Comparison of ENCODE assay signal across 2 cellular contexts in the genomic region with DNA sequence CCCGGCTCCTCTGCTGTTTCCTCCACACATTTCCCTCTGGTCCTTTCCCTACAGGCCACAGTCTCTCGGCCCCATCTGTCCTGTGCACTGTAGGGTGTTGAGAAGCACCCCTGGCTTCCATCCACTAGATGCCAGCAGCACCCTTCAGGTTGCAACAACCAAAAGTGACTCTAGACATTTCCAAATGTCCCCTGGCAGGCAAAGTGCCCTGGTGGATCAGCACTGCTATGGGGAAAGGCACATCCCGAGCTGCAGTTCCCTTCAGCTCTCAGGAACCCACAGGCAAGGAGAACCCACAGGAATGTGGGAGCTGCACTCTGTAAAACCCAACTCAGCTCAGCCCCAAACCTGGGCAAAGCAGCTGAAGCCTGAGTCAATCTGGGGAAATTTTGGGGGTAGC.
TF ChIP-seq lines count a peak whose summit lies in the region.

No MANE protein-coding gene starts in this region.

TF ChIP-seq in HepG2, 621 proteins besides CTCF, POLR2A, EP300 and RAD21 (continued from another document):
- TF ChIP-seq ZNF792 (CRISPR knock-in tag; IDR thresholded peaks at IDR 0.05), result no peak
- TF ChIP-seq ZFP41 (CRISPR knock-in tag; IDR thresholded peaks at IDR 0.05; ENCODE audit: borderline replicate concordance), result no peak
TF ChIP-seq in HepG2: peak in this region for 0.

TF ChIP-seq in SK-N-SH, 30 proteins besides CTCF, POLR2A, EP300 and RAD21 (continued from another document):
- TF ChIP-seq, protein P1, sequence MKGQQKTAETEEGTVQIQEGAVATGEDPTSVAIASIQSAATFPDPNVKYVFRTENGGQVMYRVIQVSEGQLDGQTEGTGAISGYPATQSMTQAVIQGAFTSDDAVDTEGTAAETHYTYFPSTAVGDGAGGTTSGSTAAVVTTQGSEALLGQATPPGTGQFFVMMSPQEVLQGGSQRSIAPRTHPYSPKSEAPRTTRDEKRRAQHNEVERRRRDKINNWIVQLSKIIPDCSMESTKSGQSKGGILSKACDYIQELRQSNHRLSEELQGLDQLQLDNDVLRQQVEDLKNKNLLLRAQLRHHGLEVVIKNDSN (IDR thresholded peaks at IDR 0.05; ENCODE audit: borderline replicate concordance, low read depth), result no peak
- TF ChIP-seq, protein P2, sequence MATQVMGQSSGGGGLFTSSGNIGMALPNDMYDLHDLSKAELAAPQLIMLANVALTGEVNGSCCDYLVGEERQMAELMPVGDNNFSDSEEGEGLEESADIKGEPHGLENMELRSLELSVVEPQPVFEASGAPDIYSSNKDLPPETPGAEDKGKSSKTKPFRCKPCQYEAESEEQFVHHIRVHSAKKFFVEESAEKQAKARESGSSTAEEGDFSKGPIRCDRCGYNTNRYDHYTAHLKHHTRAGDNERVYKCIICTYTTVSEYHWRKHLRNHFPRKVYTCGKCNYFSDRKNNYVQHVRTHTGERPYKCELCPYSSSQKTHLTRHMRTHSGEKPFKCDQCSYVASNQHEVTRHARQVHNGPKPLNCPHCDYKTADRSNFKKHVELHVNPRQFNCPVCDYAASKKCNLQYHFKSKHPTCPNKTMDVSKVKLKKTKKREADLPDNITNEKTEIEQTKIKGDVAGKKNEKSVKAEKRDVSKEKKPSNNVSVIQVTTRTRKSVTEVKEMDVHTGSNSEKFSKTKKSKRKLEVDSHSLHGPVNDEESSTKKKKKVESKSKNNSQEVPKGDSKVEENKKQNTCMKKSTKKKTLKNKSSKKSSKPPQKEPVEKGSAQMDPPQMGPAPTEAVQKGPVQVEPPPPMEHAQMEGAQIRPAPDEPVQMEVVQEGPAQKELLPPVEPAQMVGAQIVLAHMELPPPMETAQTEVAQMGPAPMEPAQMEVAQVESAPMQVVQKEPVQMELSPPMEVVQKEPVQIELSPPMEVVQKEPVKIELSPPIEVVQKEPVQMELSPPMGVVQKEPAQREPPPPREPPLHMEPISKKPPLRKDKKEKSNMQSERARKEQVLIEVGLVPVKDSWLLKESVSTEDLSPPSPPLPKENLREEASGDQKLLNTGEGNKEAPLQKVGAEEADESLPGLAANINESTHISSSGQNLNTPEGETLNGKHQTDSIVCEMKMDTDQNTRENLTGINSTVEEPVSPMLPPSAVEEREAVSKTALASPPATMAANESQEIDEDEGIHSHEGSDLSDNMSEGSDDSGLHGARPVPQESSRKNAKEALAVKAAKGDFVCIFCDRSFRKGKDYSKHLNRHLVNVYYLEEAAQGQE (IDR thresholded peaks at IDR 0.05; ENCODE audit: low read depth, low read length), result no peak
- TF ChIP-seq FOSL2 (IDR thresholded peaks at IDR 0.05; ENCODE audit: borderline replicate concordance, low read depth) (no peak), NRF1 (IDR thresholded peaks at IDR 0.05; ENCODE audit: low read depth, low read length) (no peak)
